ENCODE assay signal across 10 cellular contexts in genomic region chr1:79982218-79982617, GRCh38.
DNase-seq lines count a peak whose midpoint lies in the region; ATAC-seq and TF ChIP-seq lines count a peak whose summit lies in the region.
"Had no signal": no experiment of that assay in that cellular context is flagged by ENCODE, and none has a peak within 500 bp of the region (broad histone marks: within the 10 kb centered on the region; RNA-seq: fewer than 3 reads in every experiment).

No MANE protein-coding gene starts in this region.

- no peaks in the 10 kb centered on the region for H3K36me3 Mint-ChIP-seq in nephron (ENCODE audit: low read depth)

- peak overlapping the region; percentile 47 to 85 (median 84) for H3K27ac Mint-ChIP-seq in nephron
- H3K27ac Mint-ChIP-seq: activated T-cell treated with anti-CD3 and anti-CD28 coated beads, Interleukin-2, amount 50 U/mL, for 24 hours had no signal

- H3K4me1 Mint-ChIP-seq in nephron: peaks cover 28% of the 10 kb centered on the region

- no peak for ATAC-seq in GM19328 (IDR thresholded peaks at IDR 0.05; ENCODE audit: unreplicated experiment)

- no peaks in the 10 kb centered on the region for H3K27me3 Mint-ChIP-seq in nephron (ENCODE audit: low read depth)
- H3K27me3 Mint-ChIP-seq: activated T-cell treated with anti-CD3 and anti-CD28 coated beads, Interleukin-2, amount 50 U/mL, for 24 hours had no signal

- H3K4me3 ChIP-seq in fibroblast of pulmonary artery (replicated peaks; ENCODE audit: low read depth, low read length): no peak overlapping the region

- TF ChIP-seq CTCF in fibroblast of pulmonary artery (IDR thresholded peaks at IDR 0.05; ENCODE audit: low read length, missing control alignments) (no peak), nephron (IDR thresholded peaks at IDR 0.05; ENCODE audit: unreplicated experiment in 3 of 3) (no peak)

- H3K9me3 Mint-ChIP-seq in nephron: no peaks in the 10 kb centered on the region
- H3K9me3 Mint-ChIP-seq: activated T-cell treated with anti-CD3 and anti-CD28 coated beads, Interleukin-2, amount 50 U/mL, for 24 hours had no signal

- H3K4me3 Mint-ChIP-seq in nephron: no peak overlapping the region
- H3K4me3 Mint-ChIP-seq: activated T-cell treated with anti-CD3 and anti-CD28 coated beads, Interleukin-2, amount 50 U/mL, for 24 hours had no signal

- DNase-seq in AG08396 (ENCODE audit: low spot score): peak; percentile 21
- peak; percentile 99 for DNase-seq in NCI-H446 treated with DMSO at 0.1 percent for 48 hours (lab: John Stamatoyannopoulos, UW)
- peak; percentile 97 for DNase-seq in fibroblast of pulmonary artery (ENCODE audit: low read depth)
- no peak for DNase-seq in iPS-NIHi11 (ENCODE audit: low spot score)
- no peak for DNase-seq in ecto neural progenitor cell (ENCODE audit: low spot score)
- DNase-seq in NCI-H524 treated with DMSO at 0.1 percent for 48 hours (lab: John Stamatoyannopoulos, UW): no peak
- DNase-seq: activated T-cell treated with anti-CD3 and anti-CD28 coated beads, Interleukin-2, amount 50 U/mL, for 24 hours; NCI-H187 treated with DMSO at 0.1 percent for 48 hours had no signal

Comparison
In these comparisons a context has a peak if more than half of its experiments do, and no peak if none do; other contexts are left out.
1. DNase-seq: peak in AG08396 (single experiment), NCI-H446 treated with DMSO at 0.1 percent for 48 hours (single experiment) and fibroblast of pulmonary artery (single experiment); none in iPS-NIHi11 (single experiment), ecto neural progenitor cell (single experiment) and NCI-H524 treated with DMSO at 0.1 percent for 48 hours (single experiment).